ENCODE assay signal across 21 cellular contexts in genomic region chr7:11612737-11613136, GRCh38.
A peak's percentile ranks its signal among the peaks of the same experiment; 100 is the strongest.
DNase-seq lines count a peak whose midpoint lies in the region; ATAC-seq and TF ChIP-seq lines count a peak whose summit lies in the region.
"Had no signal": no experiment of that assay in that cellular context is flagged by ENCODE, and none has a peak within 500 bp of the region (broad histone marks: within the 10 kb centered on the region; RNA-seq: fewer than 3 reads in every experiment).

No MANE protein-coding gene starts in this region.

- intact Hi-C loops in cardiac septum (cut with DNase I) = no loop called here

- DNase-seq in GM12865 (ENCODE audit: low read depth) = peak; percentile 37
- DNase-seq in putamen (ENCODE audit: low spot score) = no peak
- DNase-seq in cardiac septum (ENCODE audit: low spot score) = no peak
- no peak for DNase-seq in stimulated activated naive CD4-positive, alpha-beta T cell (lab: John Stamatoyannopoulos, UW)
- DNase-seq: activated B cell treated with CpG ODN at 0.5 μM for 24 hours; activated CD4-positive, alpha-beta memory T cell treated with anti-CD3 and anti-CD28 coated beads for 36 hours; activated effector memory CD4-positive, alpha-beta T cell treated with Interleukin-2 at 50 U/mL for 16 hours; activated naive CD8-positive, alpha-beta T cell treated with anti-CD3 and anti-CD28 coated beads, Interleukin-2, amount 10 ng/mL, durations not matched to agents 7 days and 5 days; CD4-positive, alpha-beta T cell; DMS153; heart left ventricle; left cardiac atrium; nucleus accumbens; retina; stimulated activated CD4-positive, alpha-beta T cell treated with anti-CD3 and anti-CD28 coated beads, Interleukin-12 subunit alpha, Interleukin-12 subunit beta, amount 100 ng/mL, for 4 hours; stimulated activated naive CD8-positive, alpha-beta T cell treated with anti-CD3 and anti-CD28 coated beads, Interleukin-15, amount 100 ng/mL, for 72 hours; transverse colon had no signal

- ATAC-seq in GM19043 (IDR thresholded peaks at IDR 0.05; ENCODE audit: low read depth, unreplicated experiment) (peak; percentile 23), HG02642 (IDR thresholded peaks at IDR 0.05; ENCODE audit: poor library complexity, unreplicated experiment) (peak; percentile 35), HG03432 (IDR thresholded peaks at IDR 0.05; ENCODE audit: unreplicated experiment) (peak; percentile 60), HG03135 (IDR thresholded peaks at IDR 0.05; ENCODE audit: unreplicated experiment) (no peak)
- ATAC-seq: heart left ventricle; left cardiac atrium; stimulated activated naive CD8-positive, alpha-beta T cell treated with anti-CD3 and anti-CD28 coated beads, Interleukin-15, amount 100 ng/mL, for 72 hours had no signal

- no peak overlapping the region for H3K4me3 ChIP-seq in GM12865 (ENCODE audit: low read depth, low read length)
- H3K4me3 ChIP-seq: heart left ventricle, transverse colon had no signal

- TF ChIP-seq CTCF in GM12865 (IDR thresholded peaks at IDR 0.05; ENCODE audit: insufficient read depth, low read depth, low read length, missing control alignments) = no peak
